20 cellular contexts compared by ENCODE assay signal in the genomic region with DNA sequence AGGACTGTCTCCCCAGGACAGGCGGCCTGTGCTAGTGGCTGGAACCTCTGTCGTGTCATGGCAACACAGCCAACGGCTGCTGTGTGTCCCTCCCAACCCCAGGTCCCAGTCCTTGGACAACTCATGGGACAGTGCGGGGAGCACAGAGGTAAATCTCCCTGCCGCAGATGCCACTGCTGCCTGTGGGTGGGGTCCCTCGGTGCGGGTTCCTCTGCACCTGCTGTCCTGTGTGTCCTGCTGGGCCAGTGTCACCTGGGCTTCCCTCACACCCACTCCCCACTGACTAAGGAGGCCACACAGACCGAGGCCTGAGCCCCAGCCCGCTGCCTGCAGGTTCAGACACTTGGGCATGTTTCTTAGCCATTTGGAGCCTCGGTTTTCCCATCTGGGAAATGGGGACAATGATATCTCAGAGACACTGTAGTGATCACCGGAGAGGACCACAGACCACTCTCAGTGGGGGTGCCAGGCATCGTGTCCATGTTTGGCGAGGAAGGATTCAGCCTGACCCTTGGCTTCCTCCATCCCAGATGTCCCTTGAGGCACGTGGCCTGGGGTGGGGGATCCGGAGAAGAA.
"Had no signal": no experiment of that assay in that cellular context is flagged by ENCODE, and none has a peak within 500 bp of the region (broad histone marks: within the 10 kb centered on the region; RNA-seq: fewer than 3 reads in every experiment).

No MANE protein-coding gene starts in this region.

- H3K36me3 ChIP-seq: colonic mucosa, esophagus squamous epithelium, gastroesophageal sphincter, pancreas, right lobe of liver, spleen, tibial artery, upper lobe of right lung, vagina had no signal

- H3K4me3 ChIP-seq: colonic mucosa, esophagus squamous epithelium, gastroesophageal sphincter, pancreas, right lobe of liver, spleen, tibial artery, upper lobe of right lung, vagina had no signal

- ATAC-seq: gastroesophageal sphincter; left cardiac atrium; naive thymus-derived CD4-positive, alpha-beta T cell; pancreas; right lobe of liver; upper lobe of right lung had no signal

- DNase-seq: colonic mucosa; dermis blood vessel endothelial cell; esophagus squamous epithelium; foreskin fibroblast; glutamatergic neuron; immature natural killer cell; left cardiac atrium; naive thymus-derived CD4-positive, alpha-beta T cell; occipital lobe; spleen; stimulated activated CD4-positive, alpha-beta T cell treated with anti-CD3 and anti-CD28 coated beads, Interleukin-15, amount 100 ng/mL, for 24 hours; stimulated activated CD4-positive, alpha-beta T cell treated with anti-CD3 and anti-CD28 coated beads, Interleukin-1b, Interleukin-23, amount 100 ng/mL, for 48 hours; stimulated activated CD4-positive, alpha-beta T cell treated with anti-CD3 and anti-CD28 coated beads, Interleukin-4, amount 100 ng/mL, for 24 hours; tibial artery; upper lobe of right lung had no signal

- H3K4me1 ChIP-seq: colonic mucosa had no signal

- H3K27me3 ChIP-seq: colonic mucosa, gastroesophageal sphincter, pancreas, right lobe of liver, tibial artery, upper lobe of right lung, vagina had no signal

- H3K27ac ChIP-seq: colonic mucosa, esophagus squamous epithelium, gastroesophageal sphincter, pancreas, right lobe of liver, spleen, tibial artery, upper lobe of right lung, vagina had no signal

- H3K9me3 ChIP-seq: colonic mucosa, esophagus squamous epithelium, gastroesophageal sphincter, pancreas, right lobe of liver, spleen, tibial artery, upper lobe of right lung, vagina had no signal

- FAIRE-seq: keratinocyte, pancreas had no signal
